Comparison of ENCODE assay signal across 34 cellular contexts in genomic region chr2:40085786-40086185, GRCh38.
"Had no signal": no experiment of that assay in that cellular context is flagged by ENCODE, and none has a peak within 500 bp of the region (broad histone marks: within the 10 kb centered on the region; RNA-seq: fewer than 3 reads in every experiment).

No MANE protein-coding gene starts in this region.

- H3K27me3 ChIP-seq: MG63 had no signal

- H3K27ac ChIP-seq: KMS-11 had no signal

- H3K36me3 ChIP-seq: MG63 had no signal

- H3K4me2 ChIP-seq: KMS-11 had no signal

- DNase-seq: Kasumi-1, MG63, MM.1S, MV-4-11, NCI-H1048, NCI-H1092, NCI-H1092 treated with DMSO at 0.1 percent for 48 hours, NCI-H1105, NCI-H1105 treated with DMSO at 0.1 percent for 48 hours, NCI-H1417, NCI-H1417 treated with DMSO at 0.1 percent for 48 hours, NCI-H1436, NCI-H1436 treated with DMSO at 0.1 percent for 48 hours, NCI-H146, NCI-H1694, NCI-H1694 treated with DMSO at 0.1 percent for 48 hours, NCI-H187, NCI-H187 treated with DMSO at 0.1 percent for 48 hours, NCI-H1930, NCI-H2029, NCI-H2029 treated with DMSO at 0.1 percent for 48 hours, NCI-H2081, NCI-H2081 treated with DMSO at 0.1 percent for 48 hours, NCI-H2107, NCI-H2171, NCI-H2171 treated with DMSO at 0.1 percent for 48 hours, NCI-H2227 treated with DMSO at 0.1 percent for 48 hours, NCI-H226, NCI-H345, NCI-H446, NCI-H446 treated with DMSO at 0.1 percent for 48 hours, NCI-H510A, NCI-H510A treated with DMSO at 0.1 percent for 48 hours had no signal

- H3K9ac ChIP-seq: KMS-11 had no signal

- H3K4me3 ChIP-seq: MG63 had no signal
